Comparison of ENCODE assay signal across 1 cellular context in genomic region chr1:184770176-184770575, GRCh38.
A peak's percentile ranks its signal among the peaks of the same experiment; 100 is the strongest.
TF ChIP-seq lines count a peak whose summit lies in the region.

No MANE protein-coding gene starts in this region.

TF ChIP-seq in HEK293, 187 proteins besides CTCF, POLR2A, EP300 and RAD21:
- TF ChIP-seq ZBTB21 (tag by site-specific recombination; IDR thresholded peaks at IDR 0.05) (no peak), BCL11B (tag by site-specific recombination; IDR thresholded peaks at IDR 0.05; ENCODE audit: low read depth) (peak; percentile 76; the same call in 1 of the 2 replicates), ZNF423 (tag by site-specific recombination; IDR thresholded peaks at IDR 0.05) (peak; percentile 72), ZNF580 (tag by site-specific recombination; IDR thresholded peaks at IDR 0.05) (peak; percentile 69; the same call in 1 of the 2 replicates), ZNF843 (tag by site-specific recombination; IDR thresholded peaks at IDR 0.05) (peak; percentile 93), ZBTB11 (tag by site-specific recombination; conservative IDR thresholded peaks at IDR 0.05; ENCODE audit: low read depth) (no peak), SCRT1 (tag by site-specific recombination; IDR thresholded peaks at IDR 0.05; ENCODE audit: borderline replicate concordance) (peak; percentile 41; the same call in 1 of the 2 replicates), MZF1 (tag by site-specific recombination; IDR thresholded peaks at IDR 0.05; ENCODE audit: borderline replicate concordance) (peak; percentile 92; the same call in 1 of the 2 replicates), ZXDB (tag by site-specific recombination; IDR thresholded peaks at IDR 0.05) (peak; percentile 79), TCF7L2 (IDR thresholded peaks at IDR 0.05; ENCODE audit: borderline replicate concordance, low read depth, low read length) (peak; percentile 91), IKZF3 (tag by site-specific recombination; IDR thresholded peaks at IDR 0.05) (0 out of 2 replicates have a peak, but pooled peaks have one; percentile 55), ZNF623 (tag by site-specific recombination; IDR thresholded peaks at IDR 0.05) (no peak), OSR2 (tag by site-specific recombination; IDR thresholded peaks at IDR 0.05) (peak; percentile 96), PRDM6 (tag by site-specific recombination; IDR thresholded peaks at IDR 0.05) (peak; percentile 95), ZNF311 (tag by site-specific recombination; IDR thresholded peaks at IDR 0.05; ENCODE audit: borderline replicate concordance) (no peak), ZNF324 (tag by site-specific recombination; IDR thresholded peaks at IDR 0.05) (no peak), FEZF1 (tag by site-specific recombination; IDR thresholded peaks at IDR 0.05) (peak; percentile 93), PRDM4 (tag by site-specific recombination; IDR thresholded peaks at IDR 0.05) (peak; percentile 62; the same call in 1 of the 2 replicates), OVOL3 (tag by site-specific recombination; IDR thresholded peaks at IDR 0.05) (peak; percentile 77; the same call in 1 of the 2 replicates), ZSCAN30 (tag by site-specific recombination; IDR thresholded peaks at IDR 0.05) (peak; percentile 66; the same call in 1 of the 2 replicates), ZNF830 (tag by site-specific recombination; IDR thresholded peaks at IDR 0.05; ENCODE audit: low read depth) (no peak), ZNF18 (tag by site-specific recombination; IDR thresholded peaks at IDR 0.05) (peak; percentile 60; the same call in 1 of the 2 replicates), ZNF449 (tag by site-specific recombination; IDR thresholded peaks at IDR 0.05) (peak; percentile 40; the same call in 1 of the 2 replicates), PRDM2 (tag by site-specific recombination; IDR thresholded peaks at IDR 0.05; ENCODE audit: borderline replicate concordance) (no peak), ZNF211 (tag by site-specific recombination; IDR thresholded peaks at IDR 0.05; ENCODE audit: low read depth) (no peak), ZNF175 (tag by site-specific recombination; IDR thresholded peaks at IDR 0.05) (no peak), ZBTB26 (tag by site-specific recombination; optimal IDR thresholded peaks at IDR 0.05) (no peak), SP7 (tag by site-specific recombination; IDR thresholded peaks at IDR 0.05) (peak; percentile 51), ZNF214 (tag by site-specific recombination; IDR thresholded peaks at IDR 0.05; ENCODE audit: borderline replicate concordance) (no peak), ZNF433 (tag by site-specific recombination; IDR thresholded peaks at IDR 0.05; ENCODE audit: low read depth) (no peak), TRIM28 (IDR thresholded peaks at IDR 0.05; ENCODE audit: borderline replicate concordance, low read length) (peak; percentile 65; the same call in 1 of the 2 replicates), ZBTB44 (tag by site-specific recombination; IDR thresholded peaks at IDR 0.05) (peak; percentile 87), ZIC2 (tag by site-specific recombination; IDR thresholded peaks at IDR 0.05) (peak; percentile 54), ZNF561 (tag by site-specific recombination; IDR thresholded peaks at IDR 0.05; ENCODE audit: borderline replicate concordance) (0 out of 2 replicates have a peak, but pooled peaks have one; percentile 56), ZNF670 (tag by site-specific recombination; IDR thresholded peaks at IDR 0.05; ENCODE audit: low read depth) (no peak), YY1 (tag by site-specific recombination; IDR thresholded peaks at IDR 0.05) (0 out of 2 replicates have a peak, but pooled peaks have one; percentile 19), ZNF610 (tag by site-specific recombination; IDR thresholded peaks at IDR 0.05; ENCODE audit: borderline replicate concordance) (peak; percentile 63), ZBTB8A (tag by site-specific recombination; IDR thresholded peaks at IDR 0.05) (peak; percentile 11; the same call in 1 of the 2 replicates), ZNF549 (tag by site-specific recombination; IDR thresholded peaks at IDR 0.05) (peak; percentile 48; the same call in 1 of the 2 replicates), ZNF596 (tag by site-specific recombination; IDR thresholded peaks at IDR 0.05) (peak; percentile 70)
